ENCODE assay signal across 10 cellular contexts in the genomic region with DNA sequence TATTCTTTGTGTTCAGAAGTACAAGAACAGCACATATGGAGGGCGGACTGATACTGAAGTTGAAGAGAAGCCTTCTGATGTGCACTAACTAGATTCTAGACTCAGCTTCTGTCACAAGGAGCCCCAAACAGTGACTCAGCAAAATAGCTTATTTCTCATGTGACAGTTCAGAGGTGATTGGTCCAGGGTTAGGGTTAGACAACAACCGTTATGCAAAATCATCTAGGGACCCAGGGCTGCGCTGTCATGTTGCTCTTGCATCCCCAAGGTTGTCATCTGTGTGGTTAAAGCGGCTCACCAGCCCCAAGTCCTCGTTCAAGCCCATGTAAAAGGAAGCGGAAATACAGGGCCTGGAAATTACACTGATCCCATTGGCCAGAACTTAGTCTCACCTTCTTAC. TPM values are rescaled to one million over a fixed set of nuclear protein-coding genes. Genes with fewer than 3 reads are reported as not detected.
DNase-seq lines count a peak whose midpoint lies in the region; ATAC-seq, FAIRE-seq and TF ChIP-seq lines count a peak whose summit lies in the region.
"Not testable (repeated sequence)": the region's sequence is repeated elsewhere in the genome, so short reads cannot be mapped to it uniquely, and the experiment has no call there.
"Had no signal": no experiment of that assay in that cellular context is flagged by ENCODE, and none has a peak within 500 bp of the region (broad histone marks: within the 10 kb centered on the region; RNA-seq: fewer than 3 reads in every experiment).

No MANE protein-coding gene starts in this region.

- intact Hi-C loops in K562 (cut with micrococcal nuclease); HepG2 (cut with micrococcal nuclease; ENCODE audit: unreplicated experiment); naive thymus-derived CD4-positive, alpha-beta T cell (cut with micrococcal nuclease): not testable (repeated sequence)

- not testable (repeated sequence) for H3K4me1 Mint-ChIP-seq in naive thymus-derived CD4-positive, alpha-beta T cell; stimulated activated effector memory CD8-positive, alpha-beta T cell treated with anti-CD3 and anti-CD28 coated beads, Interleukin-12 subunit alpha, Interleukin-12 subunit beta, amount 100 ng/mL, for 72 hours

- ATAC-seq in A549 (peak; percentile 27 to 59), DND-41 (ENCODE audit: insufficient read depth, low read depth) (peak; percentile 79), K562 (peak; percentile 99), HepG2 (peak; percentile 75)
- ATAC-seq in naive thymus-derived CD4-positive, alpha-beta T cell: peak; percentile 60
- ATAC-seq in stimulated activated effector memory CD8-positive, alpha-beta T cell treated with anti-CD3 and anti-CD28 coated beads, Interleukin-12 subunit alpha, Interleukin-12 subunit beta, amount 100 ng/mL, for 72 hours: peak; percentile 44

- not testable (repeated sequence) for TF ChIP-seq POLR2A in A549 (IDR thresholded peaks at IDR 0.05; ENCODE audit: low read length); K562 (conservative IDR thresholded peaks at IDR 0.05); HepG2 (IDR thresholded peaks at IDR 0.05; ENCODE audit: insufficient read depth in 1 of 2, low read depth in 2 of 2, low read length in 2 of 2)

- not testable (repeated sequence) for H3K4me3 ChIP-seq in A549; DND-41 (ENCODE audit: low read depth in 1 of 2, low read length in 2 of 2); K562; HepG2 (replicated peaks in 1 of 3; ENCODE audit: insufficient read depth in 1 of 3, low read depth in 2 of 3, low read length in 3 of 3); naive thymus-derived CD4-positive, alpha-beta T cell (ENCODE audit: low read length)

- CTCF ChIA-PET in A549 (lab: Yijun Ruan, JAX); K562 (lab: Yijun Ruan, JAX; ENCODE audit: low intra/inter-chr PET ratio); HepG2 (lab: Yijun Ruan, JAX; ENCODE audit: low intra/inter-chr PET ratio, low total read pairs); naive thymus-derived CD4-positive, alpha-beta T cell (lab: Charles Lee): not testable (repeated sequence)

- not testable (repeated sequence) for H2AFZ ChIP-seq in DND-41 (ENCODE audit: low read depth, low read length); K562 (ENCODE audit: low read depth, low read length); HepG2 (ENCODE audit: low read length)

- H3K9me3 ChIP-seq in A549; DND-41 (ENCODE audit: insufficient read depth, low read length, severe bottlenecking); K562 (replicated peaks; ENCODE audit: control insufficient read depth, insufficient read depth, low read depth, low read length); HepG2 (ENCODE audit: low read length); naive thymus-derived CD4-positive, alpha-beta T cell (ENCODE audit: control insufficient read depth in 2 of 3, low read length in 3 of 3): not testable (repeated sequence)

- TF ChIP-seq EP300 in A549 (IDR thresholded peaks at IDR 0.05); K562 (IDR thresholded peaks at IDR 0.05; ENCODE audit: low read length); HepG2 (IDR thresholded peaks at IDR 0.05; ENCODE audit: low read depth in 2 of 2, low read length in 2 of 2); HepG2 (CRISPR knock-in tag; IDR thresholded peaks at IDR 0.05; ENCODE audit: borderline replicate concordance): not testable (repeated sequence)

- DNase-seq in A549 (ENCODE audit: low read depth in 1 of 2, low spot score in 1 of 2); DND-41; K562 (ENCODE audit: extremely low read depth in 1 of 4, low spot score in 3 of 4); HepG2 (ENCODE audit: low spot score); naive thymus-derived CD4-positive, alpha-beta T cell; stimulated activated effector memory CD8-positive, alpha-beta T cell treated with anti-CD3 and anti-CD28 coated beads, Interleukin-12 subunit alpha, Interleukin-12 subunit beta, amount 100 ng/mL, for 72 hours (ENCODE audit: low spot score in 2 of 2): not testable (repeated sequence)

- not testable (repeated sequence) for H3K9me1 ChIP-seq in K562 (ENCODE audit: control insufficient read depth, insufficient read depth, low read length)

- not testable (repeated sequence) for H3K79me2 ChIP-seq in DND-41 (ENCODE audit: insufficient read depth, low read length); K562 (ENCODE audit: control insufficient read depth, insufficient read depth, low read length); HepG2 (ENCODE audit: insufficient read depth, low read length)

- not testable (repeated sequence) for H3K27me3 ChIP-seq in DND-41 (ENCODE audit: insufficient read depth, low read length, poor library complexity); K562 (ENCODE audit: control insufficient read depth in 2 of 2, insufficient read depth in 2 of 2, low read length in 2 of 2); HepG2 (ENCODE audit: control insufficient read depth in 1 of 2, insufficient read depth in 2 of 2, low read length in 2 of 2); naive thymus-derived CD4-positive, alpha-beta T cell (ENCODE audit: control insufficient read depth in 2 of 2, insufficient read depth in 2 of 2, low read length in 2 of 2)

- H3K4me2 ChIP-seq in A549; DND-41 (ENCODE audit: insufficient read depth, low read length); K562 (ENCODE audit: insufficient read depth, low read length); HepG2 (ENCODE audit: low read depth, low read length): not testable (repeated sequence)

- H3K27ac Mint-ChIP-seq in naive thymus-derived CD4-positive, alpha-beta T cell; stimulated activated effector memory CD8-positive, alpha-beta T cell treated with anti-CD3 and anti-CD28 coated beads, Interleukin-12 subunit alpha, Interleukin-12 subunit beta, amount 100 ng/mL, for 72 hours: not testable (repeated sequence)

- not testable (repeated sequence) for H3K27ac ChIP-seq in A549; DND-41 (ENCODE audit: low read length); K562 (ENCODE audit: extremely low read depth, low read depth, low read length); HepG2 (ENCODE audit: extremely low read length, insufficient read depth, low read length); naive thymus-derived CD4-positive, alpha-beta T cell (ENCODE audit: low read depth, low read length)

- H3K36me3 ChIP-seq in DND-41 (ENCODE audit: insufficient read depth, low read length); K562 (ENCODE audit: control insufficient read depth, insufficient read depth, low read length); HepG2 (replicated peaks in 1 of 2; ENCODE audit: control insufficient read depth in 1 of 2, insufficient read depth in 2 of 2, low read length in 2 of 2); naive thymus-derived CD4-positive, alpha-beta T cell (ENCODE audit: control insufficient read depth in 2 of 3, insufficient read depth in 3 of 3, low read length in 3 of 3): not testable (repeated sequence)

- in situ Hi-C loops in K562 (cut with MboI): loop anchor here (25.0 kb wide), 1 partner anchor 169 kb away; the partner anchor contains the start of gene SULT1A1
- in situ Hi-C loops in HepG2 (cut with HindIII; ENCODE audit: extremely low pct_ligation_motif_present, low pct_unique_long_range_greater_than_20kb): not testable (repeated sequence)

- not testable (repeated sequence) for H3K4me1 ChIP-seq in A549; DND-41 (ENCODE audit: insufficient read depth, low read length); K562 (replicated peaks in 1 of 2; ENCODE audit: control insufficient read depth in 2 of 2, insufficient read depth in 2 of 2, low read length in 2 of 2); HepG2 (ENCODE audit: insufficient read depth, low read length); naive thymus-derived CD4-positive, alpha-beta T cell (ENCODE audit: control insufficient read depth in 2 of 2, insufficient read depth in 2 of 2, low read length in 2 of 2)

- POLR2A ChIA-PET in A549 (lab: Yijun Ruan, JAX); K562 (lab: Yijun Ruan, JAX); HepG2 (lab: Yijun Ruan, JAX); naive thymus-derived CD4-positive, alpha-beta T cell (lab: Charles Lee): not testable (repeated sequence)

- not testable (repeated sequence) for H3K9ac ChIP-seq in DND-41 (ENCODE audit: low read depth, low read length); K562 (ENCODE audit: insufficient read depth in 1 of 2, low read depth in 2 of 2, low read length in 2 of 2); HepG2 (ENCODE audit: insufficient read depth, low read depth, low read length)

- not testable (repeated sequence) for H4K20me1 ChIP-seq in DND-41 (ENCODE audit: insufficient read depth, low read length); K562 (replicated peaks; ENCODE audit: control insufficient read depth, insufficient read depth, low read length); HepG2 (ENCODE audit: insufficient read depth, low read length)

- H3K4me3 Mint-ChIP-seq in naive thymus-derived CD4-positive, alpha-beta T cell; stimulated activated effector memory CD8-positive, alpha-beta T cell treated with anti-CD3 and anti-CD28 coated beads, Interleukin-12 subunit alpha, Interleukin-12 subunit beta, amount 100 ng/mL, for 72 hours: not testable (repeated sequence)

- not testable (repeated sequence) for BruUV-seq in K562 (replicated peaks; lab: Mats Ljungman, UMichigan); HepG2 (replicated peaks; lab: Mats Ljungman, UMichigan)

- not testable (repeated sequence) for H3K27me3 Mint-ChIP-seq in naive thymus-derived CD4-positive, alpha-beta T cell

- no CpG with 5 or more reads among the region's 6 CpGs for WGBS in A549 (ENCODE audit: missing lambda C conversion rate)
- WGBS in K562 (ENCODE audit: insufficient coverage, low coverage, missing lambda C conversion rate): no CpG with 5 or more reads among the region's 6 CpGs
- WGBS in HepG2 (ENCODE audit: low lambda C conversion rate): no CpG with 5 or more reads among the region's 6 CpGs

- TF ChIP-seq RAD21 in A549 (conservative IDR thresholded peaks at IDR 0.05 in 1 of 2, IDR thresholded peaks at IDR 0.05 in 1 of 2); K562 (CRISPR knock-in tag; conservative IDR thresholded peaks at IDR 0.05 in 1 of 2, IDR thresholded peaks at IDR 0.05 in 1 of 2); HepG2 (CRISPR knock-in tag; IDR thresholded peaks at IDR 0.05): not testable (repeated sequence)

- FAIRE-seq in A549 (lab: Jason Lieb, UNC); K562 (lab: Jason Lieb, UNC); HepG2 (lab: Jason Lieb, UNC): not testable (repeated sequence)

- H3K9me3 Mint-ChIP-seq in naive thymus-derived CD4-positive, alpha-beta T cell; stimulated activated effector memory CD8-positive, alpha-beta T cell treated with anti-CD3 and anti-CD28 coated beads, Interleukin-12 subunit alpha, Interleukin-12 subunit beta, amount 100 ng/mL, for 72 hours: not testable (repeated sequence)

- not testable (repeated sequence) for TF ChIP-seq CTCF in A549 (IDR thresholded peaks at IDR 0.05); DND-41 (IDR thresholded peaks at IDR 0.05; ENCODE audit: borderline replicate concordance, extremely low read depth, low read length, poor library complexity, severe bottlenecking); K562 (IDR thresholded peaks at IDR 0.05 in 2 of 3, conservative IDR thresholded peaks at IDR 0.05 in 1 of 3; ENCODE audit: insufficient read depth in 2 of 3, low read depth in 1 of 3, low read length in 3 of 3); HepG2 (CRISPR knock-in tag; IDR thresholded peaks at IDR 0.05)

- H3K36me3 Mint-ChIP-seq in naive thymus-derived CD4-positive, alpha-beta T cell; stimulated activated effector memory CD8-positive, alpha-beta T cell treated with anti-CD3 and anti-CD28 coated beads, Interleukin-12 subunit alpha, Interleukin-12 subunit beta, amount 100 ng/mL, for 72 hours: not testable (repeated sequence)

RNA-seq across cellular contexts. Expression of gene NPIPB9, which starts 30.1 kb away (rescaled TPM):
- 4.6 and 4.9 TPM in 2 replicates for polyA plus RNA-seq in A549 (2011; rRNA removed)
- 1.5 and 1.8 TPM in 2 replicates for polyA plus RNA-seq in A549 (2012; cell fraction: cytosol; rRNA removed)
- polyA plus RNA-seq in A549 (2012; cell fraction: nucleus; rRNA removed): 4.6 and 8.1 TPM in 2 replicates
- polyA plus RNA-seq in A549 (2017; fragmentation: RNase III; extraction: RNeasy Plus Mini Kit Qiagen cat#74134 plus additional on column Dnase treatment): 1.7 to 2.5 TPM (median 2.1 TPM) in 3 replicates
- polyA minus RNA-seq in A549 (2011; rRNA and poly(A)+ RNA removed): 0.78 and 1.1 TPM in 2 replicates
- 25.9 and 119 TPM in 2 replicates for total RNA-seq in K562 (2011; cell fraction: chromatin; rRNA removed; ENCODE audit: low replicate concordance)
- 4.0 and 9.3 TPM in 2 replicates for total RNA-seq in K562 (2011; cell fraction: nucleolus; rRNA removed)
- 26.3 and 36.9 TPM in 2 replicates for total RNA-seq in K562 (2011; cell fraction: nucleoplasm; rRNA removed)
- total RNA-seq in K562 (2014; rRNA removed): 1.1 and 1.6 TPM in 2 replicates
- total RNA-seq in K562 (2014; rRNA removed; fragmentation: Illumina TruSeq; extraction: Trizol): 2.4 and 2.9 TPM in 2 replicates
- 0.94 and 1.5 TPM in 2 replicates for total RNA-seq in K562 (2015; rRNA removed; fragmentation: Illumina TruSeq; extraction: Trizol)
- 0.89 and 1.4 TPM in 2 replicates for total RNA-seq in K562 (2021)
- 0.69 and 0.89 TPM in 2 replicates for polyA plus RNA-seq in K562 (2011; rRNA removed)
- polyA plus RNA-seq in K562 (2011; cell fraction: cytosol; rRNA removed): 0.16 and 0.21 TPM in 2 replicates
- 1.3 and 1.6 TPM in 2 replicates for polyA plus RNA-seq in K562 (2011; cell fraction: nucleus; rRNA removed)
- 0.72 and 0.86 TPM in 2 replicates for polyA plus RNA-seq in K562 (2012)
- polyA plus RNA-seq in K562 (2014; fragmentation: Illumina TruSeq; extraction: Trizol): 0.17 and 0.49 TPM in 2 replicates
- under 1 TPM; 0.10 to 0.18 TPM for polyA plus RNA-seq in K562 (2014; fragmentation: Nextera tagmentation; extraction: Ambion mirVana)
- 1.2 TPM in 1 of 2 replicates, not detected in the other for polyA plus RNA-seq in K562 (2014; rRNA removed)
- polyA minus RNA-seq in K562 (2011; rRNA and poly(A)+ RNA removed): 5.0 and 7.1 TPM in 2 replicates
- 1.5 TPM in 1 of 2 replicates, not detected in the other for polyA minus RNA-seq in K562 (2011; cell fraction: cytosol; rRNA and poly(A)+ RNA removed)
- 2.4 and 2.6 TPM in 2 replicates for polyA minus RNA-seq in K562 (2011; cell fraction: nucleus; rRNA and poly(A)+ RNA removed)
- 0.29 and 1.0 TPM in 2 replicates for total RNA-seq in HepG2 (2016; rRNA removed; fragmentation: Illumina TruSeq; extraction: Trizol)
- 0.20 TPM in 1 of 2 replicates, not detected in the other for total RNA-seq in HepG2 (2016; cell fraction: cytosol; rRNA removed; fragmentation: Illumina TruSeq; extraction: Trizol; ENCODE audit: low read depth)
- 0.78 TPM in 1 of 2 replicates, not detected in the other for total RNA-seq in HepG2 (2016; cell fraction: insoluble cytoplasmic fraction; rRNA removed; fragmentation: Illumina TruSeq; extraction: Trizol)
- 0.22 and 0.24 TPM in 2 replicates for total RNA-seq in HepG2 (2016; cell fraction: membrane; rRNA removed; fragmentation: Illumina TruSeq; extraction: Trizol)
- 5.1 and 6.0 TPM in 2 replicates for total RNA-seq in HepG2 (2016; cell fraction: nucleus; rRNA removed; fragmentation: Illumina TruSeq; extraction: Trizol)
- 0.52 and 0.77 TPM in 2 replicates for polyA plus RNA-seq in HepG2 (2011; rRNA removed)
- 0.12 and 0.13 TPM in 2 replicates for polyA plus RNA-seq in HepG2 (2011; cell fraction: cytosol; rRNA removed)
- polyA plus RNA-seq in HepG2 (2011; cell fraction: nucleus; rRNA removed): 0.97 and 1.1 TPM in 2 replicates
- 0.83 and 0.87 TPM in 2 replicates for polyA plus RNA-seq in HepG2 (2012)
- 0.08 TPM in 1 of 2 replicates, not detected in the other for polyA plus RNA-seq in HepG2 (2016; cell fraction: cytosol; fragmentation: Illumina TruSeq; extraction: Trizol; ENCODE audit: low read depth)
- 0.24 TPM in 1 of 2 replicates, not detected in the other for polyA plus RNA-seq in HepG2 (2016; cell fraction: insoluble cytoplasmic fraction; fragmentation: Illumina TruSeq; extraction: Trizol; ENCODE audit: low read depth)
- polyA plus RNA-seq in HepG2 (2016; cell fraction: membrane; fragmentation: Illumina TruSeq; extraction: Trizol; ENCODE audit: low read depth): 0.15 and 0.16 TPM in 2 replicates
- polyA plus RNA-seq in HepG2 (2016; cell fraction: nucleus; fragmentation: Illumina TruSeq; extraction: Trizol; ENCODE audit: insufficient read depth, low read depth): 3.7 and 4.3 TPM in 2 replicates
- 0.36 and 0.61 TPM in 2 replicates for polyA minus RNA-seq in HepG2 (2011; rRNA and poly(A)+ RNA removed; ENCODE audit: low replicate concordance)
- polyA minus RNA-seq in HepG2 (2011; cell fraction: cytosol; rRNA and poly(A)+ RNA removed): not detected in 2 replicates
- polyA minus RNA-seq in HepG2 (2011; cell fraction: nucleus; rRNA and poly(A)+ RNA removed): 3.6 and 7.2 TPM in 2 replicates
- 1 to 10 TPM; 2.9 to 5.2 (median 4.8) TPM for total RNA-seq in naive thymus-derived CD4-positive, alpha-beta T cell
- polyA plus RNA-seq in naive thymus-derived CD4-positive, alpha-beta T cell: under 1 TPM; 0.18 to 0.30 TPM
- total RNA-seq: Daoy had no signal
- polyA plus RNA-seq: CD14-positive monocyte; CD4-positive, alpha-beta memory T cell; CD8-positive, alpha-beta memory T cell had no signal

RNA-seq across cellular contexts. Expression of gene ATXN2L, which starts 41.1 kb away (rescaled TPM):
- polyA plus RNA-seq in A549 (2011; rRNA removed) (28.4 and 42.5 TPM in 2 replicates), A549 (2017; fragmentation: RNase III; extraction: RNeasy Plus Mini Kit Qiagen cat#74134 plus additional on column Dnase treatment) (134 to 137 TPM (median 135 TPM) in 3 replicates), K562 (2011; rRNA removed) (25.1 and 43.6 TPM in 2 replicates), K562 (2014; fragmentation: Illumina TruSeq; extraction: Trizol) (130 and 193 TPM in 2 replicates), K562 (2014; fragmentation: Nextera tagmentation; extraction: Ambion mirVana) (1 to 10 TPM; 3.8 to 6.5 TPM), K562 (2014; rRNA removed) (115 and 145 TPM in 2 replicates), HepG2 (2011; rRNA removed) (55.1 and 63.9 TPM in 2 replicates)
- 62.5 and 71.3 TPM in 2 replicates for polyA plus RNA-seq in A549 (2012; cell fraction: cytosol; rRNA removed)
- 233 and 337 TPM in 2 replicates for polyA plus RNA-seq in A549 (2012; cell fraction: nucleus; rRNA removed)
- 42.2 and 49.0 TPM in 2 replicates for polyA minus RNA-seq in A549 (2011; rRNA and poly(A)+ RNA removed)
- 649 and 780 TPM in 2 replicates for total RNA-seq in K562 (2011; cell fraction: chromatin; rRNA removed; ENCODE audit: low replicate concordance)
- total RNA-seq in K562 (2011; cell fraction: nucleolus; rRNA removed): 305 and 317 TPM in 2 replicates
- 402 and 422 TPM in 2 replicates for total RNA-seq in K562 (2011; cell fraction: nucleoplasm; rRNA removed)
- total RNA-seq in K562 (2014; rRNA removed) (62.2 and 78.2 TPM in 2 replicates), K562 (2014; rRNA removed; fragmentation: Illumina TruSeq; extraction: Trizol) (37.2 and 38.7 TPM in 2 replicates), K562 (2015; rRNA removed; fragmentation: Illumina TruSeq; extraction: Trizol) (35.7 and 36.4 TPM in 2 replicates), K562 (2021) (233 and 280 TPM in 2 replicates), HepG2 (2016; rRNA removed; fragmentation: Illumina TruSeq; extraction: Trizol) (40.8 and 48.4 TPM in 2 replicates)
- polyA plus RNA-seq in K562 (2011; cell fraction: cytosol; rRNA removed): 32.0 and 34.3 TPM in 2 replicates
- polyA plus RNA-seq in K562 (2011; cell fraction: nucleus; rRNA removed): 272 and 340 TPM in 2 replicates
- 146 and 261 TPM in 2 replicates for polyA plus RNA-seq in K562 (2012)
- 37.4 and 45.8 TPM in 2 replicates for polyA minus RNA-seq in K562 (2011; rRNA and poly(A)+ RNA removed)
- polyA minus RNA-seq in K562 (2011; cell fraction: cytosol; rRNA and poly(A)+ RNA removed): 89.4 and 177 TPM in 2 replicates
- polyA minus RNA-seq in K562 (2011; cell fraction: nucleus; rRNA and poly(A)+ RNA removed): 75.4 and 98.7 TPM in 2 replicates
- 36.9 and 45.8 TPM in 2 replicates for total RNA-seq in HepG2 (2016; cell fraction: cytosol; rRNA removed; fragmentation: Illumina TruSeq; extraction: Trizol; ENCODE audit: low read depth)
- 42.8 and 43.7 TPM in 2 replicates for total RNA-seq in HepG2 (2016; cell fraction: insoluble cytoplasmic fraction; rRNA removed; fragmentation: Illumina TruSeq; extraction: Trizol)
- total RNA-seq in HepG2 (2016; cell fraction: membrane; rRNA removed; fragmentation: Illumina TruSeq; extraction: Trizol): 52.1 and 54.1 TPM in 2 replicates
- total RNA-seq in HepG2 (2016; cell fraction: nucleus; rRNA removed; fragmentation: Illumina TruSeq; extraction: Trizol): 63.4 and 92.7 TPM in 2 replicates
- 23.4 and 26.4 TPM in 2 replicates for polyA plus RNA-seq in HepG2 (2011; cell fraction: cytosol; rRNA removed)
- polyA plus RNA-seq in HepG2 (2011; cell fraction: nucleus; rRNA removed): 475 and 487 TPM in 2 replicates
- polyA plus RNA-seq in HepG2 (2012): 130 and 201 TPM in 2 replicates
- polyA plus RNA-seq in HepG2 (2016; cell fraction: cytosol; fragmentation: Illumina TruSeq; extraction: Trizol; ENCODE audit: low read depth): 25.5 and 29.6 TPM in 2 replicates
- 97.1 and 152 TPM in 2 replicates for polyA plus RNA-seq in HepG2 (2016; cell fraction: insoluble cytoplasmic fraction; fragmentation: Illumina TruSeq; extraction: Trizol; ENCODE audit: low read depth)
- 65.4 and 76.8 TPM in 2 replicates for polyA plus RNA-seq in HepG2 (2016; cell fraction: membrane; fragmentation: Illumina TruSeq; extraction: Trizol; ENCODE audit: low read depth)
- polyA plus RNA-seq in HepG2 (2016; cell fraction: nucleus; fragmentation: Illumina TruSeq; extraction: Trizol; ENCODE audit: insufficient read depth, low read depth): 346 and 353 TPM in 2 replicates
- 36.7 and 65.3 TPM in 2 replicates for polyA minus RNA-seq in HepG2 (2011; rRNA and poly(A)+ RNA removed; ENCODE audit: low replicate concordance)
- 77.5 and 78.1 TPM in 2 replicates for polyA minus RNA-seq in HepG2 (2011; cell fraction: cytosol; rRNA and poly(A)+ RNA removed)
- 171 and 176 TPM in 2 replicates for polyA minus RNA-seq in HepG2 (2011; cell fraction: nucleus; rRNA and poly(A)+ RNA removed)
- total RNA-seq in naive thymus-derived CD4-positive, alpha-beta T cell: 100 to 1,000 TPM; 274 to 374 (median 310) TPM
- polyA plus RNA-seq in naive thymus-derived CD4-positive, alpha-beta T cell: 10 to 100 TPM; 19.7 to 38.8 TPM

Comparison
In these comparisons a context has a peak if more than half of its experiments do, and no peak if none do; other contexts are left out.
1. ATAC-seq: peak in every context shown above with its lines; median percentile 99 in K562; 79 in DND-41; 75 in HepG2; 60 in naive thymus-derived CD4-positive, alpha-beta T cell; 44 in stimulated activated effector memory CD8-positive, alpha-beta T cell treated with anti-CD3 and anti-CD28 coated beads, Interleukin-12 subunit alpha, Interleukin-12 subunit beta, amount 100 ng/mL, for 72 hours; 43 in A549.